Comparison of ENCODE assay signal across 28 cellular contexts in genomic region chr18:62829936-62830335, GRCh38.
"Had no signal": no experiment of that assay in that cellular context is flagged by ENCODE, and none has a peak within 500 bp of the region (broad histone marks: within the 10 kb centered on the region; RNA-seq: fewer than 3 reads in every experiment).

No MANE protein-coding gene starts in this region.

- H3K27ac ChIP-seq: sigmoid colon, transverse colon, uterus had no signal

- H3K9me3 Mint-ChIP-seq: activated naive CD8-positive, alpha-beta T cell treated with anti-CD3 and anti-CD28 coated beads for 36 hours; activated T-cell treated with anti-CD3 and anti-CD28 coated beads, Interleukin-2, amount 50 U/mL, for 4 hours; effector memory CD8-positive, alpha-beta T cell; natural killer cell treated with Interleukin-12 subunit alpha and Interleukin-12 subunit beta and Interleukin-15 and Interleukin-18, amount 100 ng/mL, for 72 hours; stimulated activated memory B cell treated with anti-CD40 and anti-IgM and Interleukin-4, amounts not matched to agents 10 μg/mL and 1 μg/mL and 100 μg/mL, for 72 hours had no signal

- H3K9me3 ChIP-seq: sigmoid colon, transverse colon, uterus had no signal

- H3K4me3 ChIP-seq: sigmoid colon, smooth muscle cell, transverse colon, uterus had no signal

- DNase-seq: activated CD4-positive, alpha-beta T cell treated with anti-CD3 and anti-CD28 coated beads, Interleukin-2, amount 50 U/mL, for 4 hours; activated CD8-positive, alpha-beta memory T cell treated with anti-CD3 and anti-CD28 coated beads for 24 hours; activated CD8-positive, alpha-beta memory T cell treated with anti-CD3 and anti-CD28 coated beads, Interleukin-2, amount 50 U/mL, for 48 hours; activated naive CD4-positive, alpha-beta T cell treated with Interleukin-2 at 50 U/mL for 16 hours; activated naive CD8-positive, alpha-beta T cell treated with anti-CD3 and anti-CD28 coated beads for 36 hours; activated T-cell treated with anti-CD3 and anti-CD28 coated beads, Interleukin-2, amount 50 U/mL, for 4 hours; amniotic stem cell; caudate nucleus; effector memory CD8-positive, alpha-beta T cell; glutamatergic neuron; hippocampal formation; left ventricle myocardium superior; mammary epithelial cell; midbrain; retina; sigmoid colon; stimulated activated CD4-positive, alpha-beta T cell treated with anti-CD3 and anti-CD28 coated beads, Interleukin-15, amount 100 ng/mL, for 24 hours; transverse colon; uterus had no signal

- H3K4me2 ChIP-seq: smooth muscle cell had no signal

- FAIRE-seq: colon, endothelial cell of umbilical vein, frontal cortex, TTC549 had no signal

- H3K4me3 Mint-ChIP-seq: activated naive CD8-positive, alpha-beta T cell treated with anti-CD3 and anti-CD28 coated beads for 36 hours; activated T-cell treated with anti-CD3 and anti-CD28 coated beads, Interleukin-2, amount 50 U/mL, for 4 hours; effector memory CD8-positive, alpha-beta T cell; natural killer cell treated with Interleukin-12 subunit alpha and Interleukin-12 subunit beta and Interleukin-15 and Interleukin-18, amount 100 ng/mL, for 72 hours; stimulated activated memory B cell treated with anti-CD40 and anti-IgM and Interleukin-4, amounts not matched to agents 10 μg/mL and 1 μg/mL and 100 μg/mL, for 72 hours had no signal

- H3K27me3 Mint-ChIP-seq: activated naive CD8-positive, alpha-beta T cell treated with anti-CD3 and anti-CD28 coated beads for 36 hours; effector memory CD8-positive, alpha-beta T cell; natural killer cell treated with Interleukin-12 subunit alpha and Interleukin-12 subunit beta and Interleukin-15 and Interleukin-18, amount 100 ng/mL, for 72 hours; progenitor cell of endocrine pancreas; stimulated activated memory B cell treated with anti-CD40 and anti-IgM and Interleukin-4, amounts not matched to agents 10 μg/mL and 1 μg/mL and 100 μg/mL, for 72 hours had no signal

- H3K27me3 ChIP-seq: sigmoid colon, transverse colon, uterus had no signal

- H3K36me3 Mint-ChIP-seq: natural killer cell treated with Interleukin-12 subunit alpha and Interleukin-12 subunit beta and Interleukin-15 and Interleukin-18, amount 100 ng/mL, for 72 hours had no signal

- ATAC-seq: activated T-cell treated with anti-CD3 and anti-CD28 coated beads, Interleukin-2, amount 50 U/mL, for 4 hours; effector memory CD8-positive, alpha-beta T cell; esophagus mucosa; left ventricle myocardium superior; natural killer cell treated with Interleukin-12 subunit alpha and Interleukin-12 subunit beta and Interleukin-15 and Interleukin-18, amount 100 ng/mL, for 72 hours; stimulated activated memory B cell treated with anti-CD40 and anti-IgM and Interleukin-4, amounts not matched to agents 10 μg/mL and 1 μg/mL and 100 μg/mL, for 72 hours had no signal

- H3K27ac Mint-ChIP-seq: activated naive CD8-positive, alpha-beta T cell treated with anti-CD3 and anti-CD28 coated beads for 36 hours; effector memory CD8-positive, alpha-beta T cell; natural killer cell treated with Interleukin-12 subunit alpha and Interleukin-12 subunit beta and Interleukin-15 and Interleukin-18, amount 100 ng/mL, for 72 hours; progenitor cell of endocrine pancreas; stimulated activated memory B cell treated with anti-CD40 and anti-IgM and Interleukin-4, amounts not matched to agents 10 μg/mL and 1 μg/mL and 100 μg/mL, for 72 hours had no signal

- H3K36me3 ChIP-seq: uterus had no signal

- H3K4me1 ChIP-seq: uterus had no signal
